Comparison of ENCODE assay signal across 8 cellular contexts in genomic region chr7:130831817-130832481, GRCh38.
DNase-seq lines count a peak whose midpoint lies in the region; ATAC-seq and TF ChIP-seq lines count a peak whose summit lies in the region.

No MANE protein-coding gene starts in this region.

- no peaks in the 10 kb centered on the region for H3K79me2 ChIP-seq in parathyroid adenoma

- TF ChIP-seq CTCF in BJ (IDR thresholded peaks at IDR 0.05; ENCODE audit: insufficient read depth, low read depth, low read length) (peak; percentile 63), Panc1 (IDR thresholded peaks at IDR 0.05) (peak; percentile 79; the same call in 1 of the 2 replicates), parathyroid adenoma (IDR thresholded peaks at IDR 0.05) (peak; percentile 78)

- intact Hi-C loops in Panc1 (cut with micrococcal nuclease; ENCODE audit: unreplicated experiment): loop anchor here (5.0 to 10.0 kb wide), 3 partner anchors 97 to 760 kb away; partner anchors contain the start of genes KLF14 and KLHDC10
- intact Hi-C loops in activated T-helper 1 cell treated with anti-CD3 and anti-CD28 coated beads, Interleukin-12 subunit alpha, Interleukin-12 subunit beta, Interleukin-2, Interleukin-4 antibody, amounts not matched to agents 30 ng/mL and 10 ng/mL and 1 ng/mL, durations not matched to agents 14 hours and 24 hours and 36 hours (cut with micrococcal nuclease): loop anchor here (1.0 kb wide), 4 partner anchors 74 to 769 kb away; no protein-coding TSS in a partner anchor

- CTCF ChIA-PET in BJ (lab: Yijun Ruan, JAX): interaction anchor here (0.6 to 1.8 kb wide), 11 partner anchors 10 to 760 kb away, joined by 3 to 6 read pairs (median 4); no protein-coding TSS in a partner anchor
- CTCF ChIA-PET in Panc1 (lab: Charles Lee): interaction anchor here (0.5 to 1.1 kb wide), 9 partner anchors 79 to 792 kb away, joined by 3 to 7 read pairs (median 3); no protein-coding TSS in a partner anchor

- no peak overlapping the region for H3K4me3 ChIP-seq in BJ (ENCODE audit: low read depth, low read length)
- H3K4me3 ChIP-seq in H7 (ENCODE audit: insufficient read depth, low read depth, low read length): no peak overlapping the region
- H3K4me3 ChIP-seq in Panc1 (ENCODE audit: low read depth in 2 of 2, low read length in 2 of 2): no peak overlapping the region
- no peak overlapping the region for H3K4me3 ChIP-seq in parathyroid adenoma (ENCODE audit: low read depth, low read length)

- ATAC-seq in Panc1: no peak
- no peak for ATAC-seq in HG02840 (IDR thresholded peaks at IDR 0.05; ENCODE audit: low FRiP score, unreplicated experiment)

- H3K27me3 ChIP-seq in BJ (ENCODE audit: control insufficient read depth, insufficient read depth, low read length): no peaks in the 10 kb centered on the region
- no peaks in the 10 kb centered on the region for H3K27me3 ChIP-seq in H7 (ENCODE audit: control insufficient read depth, insufficient read depth, low read length)
- H3K27me3 ChIP-seq in Panc1 (ENCODE audit: control insufficient read depth, insufficient read depth, low read length): no peaks in the 10 kb centered on the region
- no peaks in the 10 kb centered on the region for H3K27me3 ChIP-seq in parathyroid adenoma (ENCODE audit: control insufficient read depth, insufficient read depth, low read length)

- no peak overlapping the region for H2AFZ ChIP-seq in parathyroid adenoma

- DNase-seq in BJ (ENCODE audit: low read depth) (no peak), H7 (peak; percentile 66), Panc1 (ENCODE audit: low read depth, low spot score) (no peak), erythroblast (lab: John Stamatoyannopoulos, UW) (peak; percentile 34 to 69)
- no peak for DNase-seq in activated naive CD4-positive, alpha-beta T cell treated with Interleukin-2 at 50 U/mL for 16 hours
- DNase-seq in activated T-helper 1 cell treated with anti-CD3 and anti-CD28 coated beads, Interleukin-12 subunit alpha, Interleukin-12 subunit beta, Interleukin-2, Interleukin-4 antibody, amounts not matched to agents 30 ng/mL and 10 ng/mL and 1 ng/mL, durations not matched to agents 14 hours and 24 hours and 36 hours (ENCODE audit: low spot score): no peak

- no peaks in the 10 kb centered on the region for H3K4me1 Mint-ChIP-seq in activated T-helper 1 cell treated with anti-CD3 and anti-CD28 coated beads, Interleukin-12 subunit alpha, Interleukin-12 subunit beta, Interleukin-2, Interleukin-4 antibody, amounts not matched to agents 30 ng/mL and 10 ng/mL and 1 ng/mL, durations not matched to agents 14 hours and 24 hours and 36 hours (ENCODE audit: low read depth)

- peaks cover 11% of the 10 kb centered on the region for H3K27me3 Mint-ChIP-seq in activated T-helper 1 cell treated with anti-CD3 and anti-CD28 coated beads, Interleukin-12 subunit alpha, Interleukin-12 subunit beta, Interleukin-2, Interleukin-4 antibody, amounts not matched to agents 30 ng/mL and 10 ng/mL and 1 ng/mL, durations not matched to agents 14 hours and 24 hours and 36 hours (ENCODE audit: insufficient read depth)

- no peak for TF ChIP-seq POLR2A in erythroblast (IDR thresholded peaks at IDR 0.05; ENCODE audit: low read length)

- H3K4me3 Mint-ChIP-seq in activated T-helper 1 cell treated with anti-CD3 and anti-CD28 coated beads, Interleukin-12 subunit alpha, Interleukin-12 subunit beta, Interleukin-2, Interleukin-4 antibody, amounts not matched to agents 30 ng/mL and 10 ng/mL and 1 ng/mL, durations not matched to agents 14 hours and 24 hours and 36 hours: no peak overlapping the region

- H3K36me3 Mint-ChIP-seq in activated T-helper 1 cell treated with anti-CD3 and anti-CD28 coated beads, Interleukin-12 subunit alpha, Interleukin-12 subunit beta, Interleukin-2, Interleukin-4 antibody, amounts not matched to agents 30 ng/mL and 10 ng/mL and 1 ng/mL, durations not matched to agents 14 hours and 24 hours and 36 hours (ENCODE audit: low read depth): no peaks in the 10 kb centered on the region

- in situ Hi-C loops in Panc1 (cut with HindIII; ENCODE audit: low pct_unique_long_range_greater_than_20kb, low sequenced_read_pairs): no loop called here

- peaks cover 9% of the 10 kb centered on the region; the same call in 1 of the 2 replicates for H3K9me3 ChIP-seq in Panc1 (ENCODE audit: control insufficient read depth, insufficient read depth, low read depth, low read length)
- no peaks in the 10 kb centered on the region for H3K9me3 ChIP-seq in parathyroid adenoma (ENCODE audit: control insufficient read depth, low read length)

- POLR2A ChIA-PET in BJ (lab: Charles Lee) (interaction anchor here (0.7 kb wide), 1 partner anchor 65 kb away, joined by 8 read pairs; no protein-coding TSS in a partner anchor), Panc1 (lab: Charles Lee) (interaction anchor here (0.6 to 0.7 kb wide), 2 partner anchors 83 to 767 kb away, joined by 3 to 8 read pairs; no protein-coding TSS in a partner anchor)

- H3K9me3 Mint-ChIP-seq in activated T-helper 1 cell treated with anti-CD3 and anti-CD28 coated beads, Interleukin-12 subunit alpha, Interleukin-12 subunit beta, Interleukin-2, Interleukin-4 antibody, amounts not matched to agents 30 ng/mL and 10 ng/mL and 1 ng/mL, durations not matched to agents 14 hours and 24 hours and 36 hours: peaks cover 14% of the 10 kb centered on the region

- H3K4me1 ChIP-seq in Panc1 (ENCODE audit: control insufficient read depth, insufficient read depth, low read length): no peaks in the 10 kb centered on the region
- H3K4me1 ChIP-seq in parathyroid adenoma: no peaks in the 10 kb centered on the region

- H3K27ac Mint-ChIP-seq in activated T-helper 1 cell treated with anti-CD3 and anti-CD28 coated beads, Interleukin-12 subunit alpha, Interleukin-12 subunit beta, Interleukin-2, Interleukin-4 antibody, amounts not matched to agents 30 ng/mL and 10 ng/mL and 1 ng/mL, durations not matched to agents 14 hours and 24 hours and 36 hours: no peak overlapping the region

- H3K4me2 ChIP-seq in parathyroid adenoma (ENCODE audit: low read length): no peak overlapping the region

- no peak overlapping the region for H3K27ac ChIP-seq in Panc1 (ENCODE audit: low read length)
- H3K27ac ChIP-seq in parathyroid adenoma: no peak overlapping the region

- H3K36me3 ChIP-seq in BJ (ENCODE audit: control insufficient read depth, insufficient read depth, low read length) (no peaks in the 10 kb centered on the region), H7 (replicated peaks; ENCODE audit: control insufficient read depth, insufficient read depth, low read length) (no peaks in the 10 kb centered on the region), Panc1 (ENCODE audit: control insufficient read depth, insufficient read depth, low read length) (no peaks in the 10 kb centered on the region), parathyroid adenoma (ENCODE audit: control insufficient read depth, insufficient read depth, low read length) (no peaks in the 10 kb centered on the region)

- BruUV-seq in Panc1 (replicated peaks; lab: Mats Ljungman, UMichigan): no TSS peak

- no peak overlapping the region for H3K9ac ChIP-seq in parathyroid adenoma

Comparison
In these comparisons a context has a peak if more than half of its experiments do, and no peak if none do; other contexts are left out.
1. DNase-seq: peak in H7 (single experiment) and erythroblast (2 of 2); none in BJ (single experiment), Panc1 (single experiment), activated naive CD4-positive, alpha-beta T cell treated with Interleukin-2 at 50 U/mL for 16 hours (single experiment) and activated T-helper 1 cell treated with anti-CD3 and anti-CD28 coated beads, Interleukin-12 subunit alpha, Interleukin-12 subunit beta, Interleukin-2, Interleukin-4 antibody, amounts not matched to agents 30 ng/mL and 10 ng/mL and 1 ng/mL, durations not matched to agents 14 hours and 24 hours and 36 hours (single experiment).
2. Peak in every context shown above with its lines, with median percentiles within 50 percentile points of each other: CTCF ChIP-seq.